Comparison of ENCODE assay signal across 8 cellular contexts in the genomic region with DNA sequence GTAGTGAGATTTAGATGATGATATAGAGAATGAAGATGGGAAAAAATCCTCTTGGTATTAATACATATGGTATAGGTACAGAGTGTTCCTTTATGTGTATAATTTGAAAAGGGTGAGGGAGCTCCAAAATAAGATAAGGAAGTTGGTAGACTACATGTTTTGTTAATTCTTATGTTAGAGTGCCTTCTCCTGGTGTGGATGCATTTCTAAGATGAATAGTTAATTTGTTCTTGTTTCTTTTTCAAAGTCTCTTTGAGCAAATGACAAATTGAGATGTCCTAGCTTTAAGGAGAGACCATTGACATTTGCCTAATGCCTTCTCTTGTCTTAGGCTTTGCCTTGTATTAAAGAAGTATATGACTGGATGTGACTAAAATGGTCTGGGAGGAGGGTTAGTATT. TPM values are rescaled to one million over a fixed set of nuclear protein-coding genes. Genes with fewer than 3 reads are reported as not detected.
DNase-seq lines count a peak whose midpoint lies in the region; ATAC-seq and TF ChIP-seq lines count a peak whose summit lies in the region.

No MANE protein-coding gene starts in this region.

- H3K4me3 Mint-ChIP-seq in GM23338, result no peak overlapping the region

- no peak overlapping the region for H4K91ac ChIP-seq in IMR-90 (ENCODE audit: insufficient read depth, low read depth, low read length)

- no peak overlapping the region for H2BK120ac ChIP-seq in IMR-90 (ENCODE audit: low read depth, low read length)

- H3K27ac ChIP-seq in IMR-90 (ENCODE audit: insufficient read depth, low read length) (no peak overlapping the region), ascending aorta (no peak overlapping the region), GM23338 (ENCODE audit: low read depth) (no peak overlapping the region)

- peak overlapping the region; percentile 51; the same call in 1 of the 2 replicates for H3K23ac ChIP-seq in IMR-90 (ENCODE audit: low read depth, low read length)

- no TSS peak for BruUV-seq in IMR-90 (replicated peaks; lab: Mats Ljungman, UMichigan)

- H3K27me3 ChIP-seq in IMR-90 (ENCODE audit: control insufficient read depth, insufficient read depth, low read length) (no peaks in the 10 kb centered on the region), ascending aorta (no peaks in the 10 kb centered on the region), GM23338 (ENCODE audit: insufficient read depth) (no peaks in the 10 kb centered on the region)

- no peak overlapping the region; the same call in 1 of the 2 replicates for H4K5ac ChIP-seq in IMR-90 (ENCODE audit: low read depth, low read length)

- H3K36me3 Mint-ChIP-seq in GM23338 (ENCODE audit: low read depth), result no peaks in the 10 kb centered on the region

- CTCF ChIA-PET in IMR-90 (lab: Yijun Ruan, JAX), result interaction anchor here (0.8 to 1.8 kb wide), 3 partner anchors 26 to 118 kb away, joined by 3 to 9 read pairs (median 4); no protein-coding TSS in a partner anchor

- peaks cover 3% of the 10 kb centered on the region for H3K9me1 ChIP-seq in IMR-90 (ENCODE audit: insufficient read depth, low read length)

- DNase-seq in CD1c-positive myeloid dendritic cell (ENCODE audit: extremely low spot score) (peak; percentile 45), IMR-90 (peak; percentile 39), ascending aorta (ENCODE audit: low spot score in 2 of 2) (no peak), medulla oblongata (ENCODE audit: extremely low spot score) (peak; percentile 62), NCI-H748 (lab: John Stamatoyannopoulos, UW; ENCODE audit: unreplicated experiment) (no peak), GM23338 (ENCODE audit: low spot score) (no peak)

- H3K79me2 ChIP-seq in GM23338 (replicated peaks; ENCODE audit: insufficient read depth), result peaks cover 100% of the 10 kb centered on the region

- 0 out of 2 replicates have a peak overlapping the region, but pooled peaks have one; percentile 57 for H2AK5ac ChIP-seq in IMR-90 (ENCODE audit: low read depth, low read length)

- no peak overlapping the region for H3K14ac ChIP-seq in IMR-90 (replicated peaks; ENCODE audit: low read depth, low read length)

- H3K27me3 Mint-ChIP-seq in GM23338 (ENCODE audit: insufficient read depth, low read depth, poor library complexity), result no peaks in the 10 kb centered on the region

- H2BK20ac ChIP-seq in IMR-90 (ENCODE audit: low read depth, low read length), result peak overlapping the region; percentile 11; the same call in 1 of the 2 replicates

- H3K9ac ChIP-seq in IMR-90 (ENCODE audit: low read depth, low read length), result no peak overlapping the region

- H3K4ac ChIP-seq in IMR-90 (ENCODE audit: low read depth, low read length), result no peak overlapping the region

- H3K36me3 ChIP-seq in IMR-90 (ENCODE audit: control insufficient read depth, insufficient read depth, low read length), result no peaks in the 10 kb centered on the region
- no peaks in the 10 kb centered on the region for H3K36me3 ChIP-seq in ascending aorta
- H3K36me3 ChIP-seq in GM23338 (ENCODE audit: insufficient read depth), result no peaks in the 10 kb centered on the region

- H3K56ac ChIP-seq in IMR-90 (ENCODE audit: extremely low read depth, insufficient read depth, low read length), result no peak overlapping the region

- H3K18ac ChIP-seq in IMR-90 (ENCODE audit: low read depth, low read length), result no peak overlapping the region

- POLR2A ChIA-PET in IMR-90 (lab: Charles Lee; ENCODE audit: unreplicated experiment), result no interaction called here

- peaks cover 9% of the 10 kb centered on the region for H3K4me1 ChIP-seq in IMR-90 (ENCODE audit: control insufficient read depth, insufficient read depth, low read length)
- peaks cover 0 to 13% of the 10 kb centered on the region in 2 donors for H3K4me1 ChIP-seq in ascending aorta
- peaks cover 7% of the 10 kb centered on the region for H3K4me1 ChIP-seq in GM23338 (ENCODE audit: insufficient read depth)

- H3K4me1 Mint-ChIP-seq in GM23338, result peaks cover 27% of the 10 kb centered on the region

- H3K4me3 ChIP-seq in IMR-90 (ENCODE audit: insufficient read depth, low read depth, low read length) (no peak overlapping the region), ascending aorta (no peak overlapping the region), GM23338 (no peak overlapping the region)

- no peak overlapping the region for H3K27ac Mint-ChIP-seq in GM23338

- no peak overlapping the region for H2BK5ac ChIP-seq in IMR-90 (ENCODE audit: low read depth, low read length, poor library complexity, severe bottlenecking)

- H3K4me2 ChIP-seq in IMR-90 (ENCODE audit: low read depth, low read length), result no peak overlapping the region
- no peak overlapping the region for H3K4me2 ChIP-seq in GM23338

- TF ChIP-seq CTCF in IMR-90 (conservative IDR thresholded peaks at IDR 0.05; ENCODE audit: low read depth, low read length), result peak; percentile 43
- TF ChIP-seq CTCF in ascending aorta (IDR thresholded peaks at IDR 0.05), result peak in 2 of 3 experiments; percentile 11 to 36
- TF ChIP-seq CTCF in GM23338 (conservative IDR thresholded peaks at IDR 0.05; ENCODE audit: low read depth in 2 of 2), result no peak

- in situ Hi-C loops in IMR-90 (cut with MboI; ENCODE audit: low sequenced_read_pairs), result no loop called here

- intact Hi-C loops in IMR-90 (cut with micrococcal nuclease) (loop anchor here (1.0 to 10.0 kb wide), 2 partner anchors 118 to 210 kb away; no protein-coding TSS in a partner anchor), ascending aorta (cut with DNase I) (loop anchor here (5.0 kb wide), 1 partner anchor 117 kb away; no protein-coding TSS in a partner anchor)

- peaks cover 27 to 63% of the 10 kb centered on the region in 2 experiments for H3K79me1 ChIP-seq in IMR-90 (ENCODE audit: low read depth in 1 of 2, low read length in 2 of 2)

- H3K9me2 ChIP-seq in GM23338 (ENCODE audit: insufficient read depth), result no peaks in the 10 kb centered on the region

- ATAC-seq in IMR-90 (ENCODE audit: low read depth) (no peak), GM19035 (IDR thresholded peaks at IDR 0.05; ENCODE audit: unreplicated experiment) (no peak), GM19023 (IDR thresholded peaks at IDR 0.05; ENCODE audit: unreplicated experiment) (no peak), GM23338 (no peak)

- no peak overlapping the region for H4K8ac ChIP-seq in IMR-90 (ENCODE audit: low read depth in 2 of 2, low read length in 2 of 2)

- TF ChIP-seq RAD21 in IMR-90 (IDR thresholded peaks at IDR 0.05; ENCODE audit: low read length), result peak; percentile 53

- H3F3A ChIP-seq in GM23338 (replicated peaks; ENCODE audit: low read depth), result no peaks in the 10 kb centered on the region

- dilution Hi-C loops in IMR-90 (cut with HindIII; ENCODE audit: low sequenced_read_pairs, unreplicated experiment), result no loop called here

- no peak overlapping the region for H2AK9ac ChIP-seq in IMR-90 (replicated peaks; ENCODE audit: low read depth, low read length, poor library complexity)

- H2AFZ ChIP-seq in IMR-90 (replicated peaks; ENCODE audit: low read length, poor library complexity), result no peak overlapping the region
- no peak overlapping the region for H2AFZ ChIP-seq in GM23338

- H3K9me3 ChIP-seq in IMR-90 (ENCODE audit: control insufficient read depth, insufficient read depth, low read length) (no peaks in the 10 kb centered on the region), ascending aorta (no peaks in the 10 kb centered on the region)

- no peak overlapping the region for H2BK15ac ChIP-seq in IMR-90 (ENCODE audit: low read depth, low read length)

- H4K20me1 ChIP-seq in IMR-90 (ENCODE audit: insufficient read depth, low read length), result peaks cover 40% of the 10 kb centered on the region
- H4K20me1 ChIP-seq in GM23338 (replicated peaks; ENCODE audit: insufficient read depth), result peaks cover 16% of the 10 kb centered on the region

- TF ChIP-seq POLR2A in IMR-90 (IDR thresholded peaks at IDR 0.05; ENCODE audit: low read depth, low read length), result no peak

- H3K9me3 Mint-ChIP-seq in GM23338, result no peaks in the 10 kb centered on the region

TF ChIP-seq in IMR-90, 13 proteins besides CTCF, POLR2A, EP300 and RAD21:
- TF ChIP-seq RFX5 (IDR thresholded peaks at IDR 0.05; ENCODE audit: low read depth, low read length) (no peak), BHLHE40 (IDR thresholded peaks at IDR 0.05; ENCODE audit: low read depth, low read length) (no peak), MAFK (IDR thresholded peaks at IDR 0.05; ENCODE audit: low read depth, low read length) (no peak), SMC3 (IDR thresholded peaks at IDR 0.05; ENCODE audit: low read depth, low read length) (peak; percentile 53), CEBPB (IDR thresholded peaks at IDR 0.05; ENCODE audit: low read depth, low read length) (no peak), CHD1 (IDR thresholded peaks at IDR 0.05; ENCODE audit: low read depth, low read length) (no peak)

TF ChIP-seq in GM23338, 12 proteins besides CTCF, POLR2A, EP300 and RAD21 (continues in another document):
- no peak for TF ChIP-seq STAT1 (IDR thresholded peaks at IDR 0.05; ENCODE audit: unreplicated experiment)
- TF ChIP-seq NANOG (IDR thresholded peaks at IDR 0.05; ENCODE audit: borderline replicate concordance), result no peak
- no peak for TF ChIP-seq POLR2AphosphoS5 (IDR thresholded peaks at IDR 0.05; ENCODE audit: low read depth)
- no peak for TF ChIP-seq ZNF114 (CRISPR knock-in tag; IDR thresholded peaks at IDR 0.05)
- TF ChIP-seq EZH2phosphoT487 (IDR thresholded peaks at IDR 0.05; ENCODE audit: unreplicated experiment), result no peak

RNA-seq across cellular contexts. Expression of a gene that starts 34.1 kb away (rescaled TPM):
- total RNA-seq in IMR-90 (2012; rRNA removed) (46.4 and 46.9 TPM in 2 replicates), ascending aorta (74.3 TPM)
- polyA plus RNA-seq in IMR-90 (2012; rRNA removed) (10.4 and 11.6 TPM in 2 replicates), GM23338 (2016; fragmentation: Nextera tagmentation; extraction: Ambion mirVana) (40.3 and 46.2 TPM in 2 replicates)
- 5.6 and 6.4 TPM in 2 replicates for polyA plus RNA-seq in IMR-90 (2012; cell fraction: cytosol; rRNA removed)
- polyA plus RNA-seq in IMR-90 (2012; cell fraction: nucleus; rRNA removed; ENCODE audit: low replicate concordance), result 34.4 and 43.0 TPM in 2 replicates
- 49.4 and 60.7 TPM in 2 replicates for total RNA-seq in GM23338 (2014; rRNA removed; shearing (Covaris generic))

Comparison
In these comparisons a context has a peak if more than half of its experiments do, and no peak if none do; other contexts are left out.
1. DNase-seq: peak in CD1c-positive myeloid dendritic cell (single experiment), IMR-90 (single experiment) and medulla oblongata (single experiment); none in ascending aorta (0 of 2), NCI-H748 (single experiment) and GM23338 (single experiment).
2. CTCF ChIP-seq: peak in IMR-90 (single experiment) and ascending aorta (2 of 3); none in GM23338 (0 of 2).